In the genomic region with DNA sequence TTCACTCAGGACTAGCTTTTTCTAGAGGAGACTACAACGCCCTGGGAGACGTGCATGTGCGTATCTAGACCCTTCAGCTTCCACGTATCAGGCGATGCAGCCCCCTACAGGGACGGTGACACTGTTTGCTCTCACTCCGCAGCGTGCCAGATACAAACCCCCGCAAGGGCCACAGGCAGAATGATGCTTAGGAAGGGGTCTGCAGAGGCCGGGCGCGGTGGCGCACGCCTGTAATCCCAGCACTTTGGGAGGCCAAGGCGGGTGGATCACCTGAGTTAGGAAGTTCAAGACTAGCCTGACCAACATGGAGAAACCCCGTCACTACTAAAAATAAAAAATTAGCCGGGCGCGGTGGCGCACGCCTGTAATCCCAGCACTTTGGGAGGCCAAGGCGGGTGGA, we compare ENCODE assay signal across 13 cellular contexts. TPM values are rescaled to one million over a fixed set of nuclear protein-coding genes. Genes with fewer than 3 reads are reported as not detected.
"Had no signal": no experiment of that assay in that cellular context is flagged by ENCODE, and none has a peak within 500 bp of the region (broad histone marks: within the 10 kb centered on the region; RNA-seq: fewer than 3 reads in every experiment).

No MANE protein-coding gene starts in this region.

RNA-seq across cellular contexts. Expression of gene FOXQ1, which starts 6.7 kb away (rescaled TPM):
- total RNA-seq: activated B cell treated with CpG ODN at 0.5 μM for 24 hours; activated CD4-positive, alpha-beta memory T cell treated with anti-CD3 and anti-CD28 coated beads for 36 hours; activated CD4-positive, alpha-beta memory T cell treated with anti-CD3 and anti-CD28 coated beads, Interleukin-2, amount 10 ng/mL, durations not matched to agents 7 days and 5 days; activated CD4-positive, alpha-beta T cell treated with anti-CD3 and anti-CD28 coated beads for 36 hours; activated CD4-positive, alpha-beta T cell treated with anti-CD3 and anti-CD28 coated beads, Interleukin-2, amount 10 ng/mL, durations not matched to agents 24 days and 14 days; activated CD4-positive, alpha-beta T cell treated with anti-CD3 and anti-CD28 coated beads, Interleukin-2, amount 10 ng/mL, durations not matched to agents 7 days and 5 days; activated CD8-positive, alpha-beta memory T cell treated with anti-CD3 and anti-CD28 coated beads for 36 hours; activated CD8-positive, alpha-beta memory T cell treated with anti-CD3 and anti-CD28 coated beads, Interleukin-2, amount 10 ng/mL, durations not matched to agents 7 days and 5 days; activated CD8-positive, alpha-beta T cell treated with anti-CD3 and anti-CD28 coated beads for 36 hours; activated CD8-positive, alpha-beta T cell treated with anti-CD3 and anti-CD28 coated beads, Interleukin-2, amount 10 ng/mL, durations not matched to agents 7 days and 5 days; T-helper 1 cell treated with Interleukin-12 subunit alpha and Interleukin-12 subunit beta and Interleukin-4 antibody, amounts not matched to agents 30 ng/mL and 1 ng/mL, for 36 hours; T-helper 17 cell; T-helper 2 cell treated with Interferon-gamma antibody and Interleukin-4, amounts not matched to agents 100 ng/mL and 5 ng/mL, for 36 hours had no signal
